Comparison of ENCODE assay signal across 8 cellular contexts in genomic region chr5:131416729-131417128, GRCh38.
DNase-seq lines count a peak whose midpoint lies in the region; ATAC-seq and TF ChIP-seq lines count a peak whose summit lies in the region.

No MANE protein-coding gene starts in this region.

- H3K27ac ChIP-seq in dorsolateral prefrontal cortex, result peak overlapping the region in 35 of 59 donors; percentile 1 to 82 (median 49)
- peak overlapping the region in 3 of 8 donors; percentile 20 to 46 (median 26) for H3K27ac ChIP-seq in spleen

- no peaks in the 10 kb centered on the region for H3K27me3 ChIP-seq in dorsolateral prefrontal cortex
- no peaks in the 10 kb centered on the region for H3K27me3 ChIP-seq in spleen (replicated peaks in 1 of 7)

- intact Hi-C loops in dorsolateral prefrontal cortex (cut with DNase I) (loop anchor here (2.0 to 10.0 kb wide), 4 partner anchors 152 to 252 kb away; partner anchors contain the start of genes CDC42SE2 (in 2 of the 2) and HINT1 (in 2 of the 2)), spleen (cut with DNase I; ENCODE audit: low total_unique reads) (loop anchor here (10.0 kb wide), 1 partner anchor 252 kb away; the partner anchor contains the start of gene HINT1)

- DNase-seq in dorsolateral prefrontal cortex, result no peak
- DNase-seq in spleen, result no peak
- no peak for DNase-seq in NCI-H510A (lab: John Stamatoyannopoulos, UW)
- DNase-seq in central memory CD4-positive, alpha-beta T cell, result no peak
- no peak for DNase-seq in ureter (ENCODE audit: low spot score)

- TF ChIP-seq POLR2A in spleen (IDR thresholded peaks at IDR 0.05), result no peak

- H3K4me3 ChIP-seq in dorsolateral prefrontal cortex (peak overlapping the region in 2 of 59 donors; percentile 25 to 26), spleen (peak overlapping the region in 1 of 8 donors; percentile 36)

- peaks cover 0 to 51% (median 0%) of the 10 kb centered on the region in 6 donors for H3K36me3 ChIP-seq in spleen

- H3K4me1 ChIP-seq in spleen, result peaks cover 13 to 44% (median 24%) of the 10 kb centered on the region in 6 donors

- TF ChIP-seq CTCF in dorsolateral prefrontal cortex (IDR thresholded peaks at IDR 0.05 in 54 of 56, conservative IDR thresholded peaks at IDR 0.05 in 2 of 56; ENCODE audit: low read depth in 1 of 56, partially characterized antibody in 56 of 56) (no peak), spleen (IDR thresholded peaks at IDR 0.05 in 8 of 11, conservative IDR thresholded peaks at IDR 0.05 in 3 of 11) (no peak)

- 18 to 37% (median 33%) methylated on average over 3 of the region's 3 CpGs for WGBS in spleen, 5 donors

- no peaks in the 10 kb centered on the region for H3K9me3 ChIP-seq in spleen

- ATAC-seq in GM18858 (IDR thresholded peaks at IDR 0.05; ENCODE audit: unreplicated experiment) (peak; percentile 64), GM21423 (IDR thresholded peaks at IDR 0.05; ENCODE audit: unreplicated experiment) (peak; percentile 67), HG03159 (IDR thresholded peaks at IDR 0.05; ENCODE audit: unreplicated experiment) (peak; percentile 77)
